17 cellular contexts compared by ENCODE assay signal in genomic region chr14:71168564-71168963, GRCh38.
DNase-seq lines count a peak whose midpoint lies in the region; ATAC-seq and TF ChIP-seq lines count a peak whose summit lies in the region.
"Had no signal": no experiment of that assay in that cellular context is flagged by ENCODE, and none has a peak within 500 bp of the region (broad histone marks: within the 10 kb centered on the region; RNA-seq: fewer than 3 reads in every experiment).

No MANE protein-coding gene starts in this region.

- H3K4me1 Mint-ChIP-seq in T-helper 1 cell treated with Interleukin-12 subunit alpha and Interleukin-12 subunit beta and Interleukin-4 antibody, amounts not matched to agents 30 μg/mL and 1 μg/mL, for 36 hours (ENCODE audit: low read depth): peaks cover 19% of the 10 kb centered on the region
- peaks cover 16% of the 10 kb centered on the region for H3K4me1 Mint-ChIP-seq in activated CD4-positive, alpha-beta memory T cell treated with anti-CD3 and anti-CD28 coated beads for 36 hours (ENCODE audit: low read depth)
- peaks cover 21% of the 10 kb centered on the region for H3K4me1 Mint-ChIP-seq in memory B cell

- POLR2A ChIA-PET in activated CD4-positive, alpha-beta memory T cell treated with anti-CD3 and anti-CD28 coated beads for 36 hours (lab: Charles Lee): interaction anchor here (1.6 kb wide), 1 partner anchor 26 kb away, joined by 4 read pairs; no protein-coding TSS in a partner anchor

- intact Hi-C loops in activated CD4-positive, alpha-beta memory T cell treated with anti-CD3 and anti-CD28 coated beads for 36 hours (cut with micrococcal nuclease): loop anchor here (1.0 kb wide), 1 partner anchor 99 kb away; no protein-coding TSS in a partner anchor

- H3K9me3 Mint-ChIP-seq in T-helper 1 cell treated with Interleukin-12 subunit alpha and Interleukin-12 subunit beta and Interleukin-4 antibody, amounts not matched to agents 30 μg/mL and 1 μg/mL, for 36 hours: no peaks in the 10 kb centered on the region
- H3K9me3 Mint-ChIP-seq in activated CD4-positive, alpha-beta memory T cell treated with anti-CD3 and anti-CD28 coated beads for 36 hours: no peaks in the 10 kb centered on the region
- no peaks in the 10 kb centered on the region for H3K9me3 Mint-ChIP-seq in memory B cell
- H3K9me3 Mint-ChIP-seq: mesothelial cell of epicardium had no signal

- TF ChIP-seq CTCF in GM12864 (IDR thresholded peaks at IDR 0.05; ENCODE audit: low read depth, low read length, missing control alignments): no peak

- no peaks in the 10 kb centered on the region for H3K36me3 Mint-ChIP-seq in T-helper 1 cell treated with Interleukin-12 subunit alpha and Interleukin-12 subunit beta and Interleukin-4 antibody, amounts not matched to agents 30 μg/mL and 1 μg/mL, for 36 hours (ENCODE audit: low read depth)
- no peaks in the 10 kb centered on the region for H3K36me3 Mint-ChIP-seq in activated CD4-positive, alpha-beta memory T cell treated with anti-CD3 and anti-CD28 coated beads for 36 hours
- H3K36me3 Mint-ChIP-seq in memory B cell: no peaks in the 10 kb centered on the region
- H3K36me3 Mint-ChIP-seq: mesothelial cell of epicardium had no signal

- no peak for ATAC-seq in memory B cell (ENCODE audit: low read depth)
- no peak for ATAC-seq in HG02970 (IDR thresholded peaks at IDR 0.05; ENCODE audit: low FRiP score, unreplicated experiment)
- ATAC-seq: left cardiac atrium had no signal

- H3K4me3 ChIP-seq in GM12864 (ENCODE audit: low read depth, low read length): peak overlapping the region; percentile 57
- H3K4me3 ChIP-seq: BLaER1 treated with 17β-estradiol and CSF1 and Interleukin-3, amounts not matched to agents 10 nM and 100 nM; colonic mucosa; right atrium auricular region; stomach had no signal

- DNase-seq in T-helper 1 cell (no peak), GM12864 (ENCODE audit: low read depth) (no peak), memory B cell (ENCODE audit: low spot score in 2 of 2) (no peak), AG08396 (ENCODE audit: low spot score) (no peak), NCI-H2196 (lab: John Stamatoyannopoulos, UW; ENCODE audit: unreplicated experiment) (no peak)
- DNase-seq in activated CD4-positive, alpha-beta memory T cell treated with anti-CD3 and anti-CD28 coated beads for 36 hours: no peak
- DNase-seq: colonic mucosa, left cardiac atrium, NCI-H1436 treated with DMSO at 0.1 percent for 48 hours, NCI-H2227 treated with DMSO at 0.1 percent for 48 hours, nucleus accumbens, stomach had no signal

- H3K27me3 Mint-ChIP-seq in T-helper 1 cell treated with Interleukin-12 subunit alpha and Interleukin-12 subunit beta and Interleukin-4 antibody, amounts not matched to agents 30 μg/mL and 1 μg/mL, for 36 hours (ENCODE audit: low read depth): peaks cover 36% of the 10 kb centered on the region
- H3K27me3 Mint-ChIP-seq in activated CD4-positive, alpha-beta memory T cell treated with anti-CD3 and anti-CD28 coated beads for 36 hours: peaks cover 12% of the 10 kb centered on the region
- peaks cover 14% of the 10 kb centered on the region for H3K27me3 Mint-ChIP-seq in memory B cell

- CTCF ChIA-PET in activated CD4-positive, alpha-beta memory T cell treated with anti-CD3 and anti-CD28 coated beads for 36 hours (lab: Charles Lee): interaction anchor here (0.6 to 1.4 kb wide), 3 partner anchors 24 to 585 kb away, joined by 3 to 4 read pairs (median 3); no protein-coding TSS in a partner anchor

- H3K4me3 Mint-ChIP-seq in T-helper 1 cell treated with Interleukin-12 subunit alpha and Interleukin-12 subunit beta and Interleukin-4 antibody, amounts not matched to agents 30 μg/mL and 1 μg/mL, for 36 hours: peak overlapping the region; percentile 73
- H3K4me3 Mint-ChIP-seq in activated CD4-positive, alpha-beta memory T cell treated with anti-CD3 and anti-CD28 coated beads for 36 hours: peak overlapping the region; percentile 70
- H3K4me3 Mint-ChIP-seq in memory B cell: peak overlapping the region; percentile 77
- H3K4me3 Mint-ChIP-seq: mesothelial cell of epicardium had no signal

- H3K27ac Mint-ChIP-seq in T-helper 1 cell treated with Interleukin-12 subunit alpha and Interleukin-12 subunit beta and Interleukin-4 antibody, amounts not matched to agents 30 μg/mL and 1 μg/mL, for 36 hours: peak overlapping the region; percentile 47
- no peak overlapping the region for H3K27ac Mint-ChIP-seq in activated CD4-positive, alpha-beta memory T cell treated with anti-CD3 and anti-CD28 coated beads for 36 hours
- H3K27ac Mint-ChIP-seq in memory B cell: no peak overlapping the region
- H3K27ac Mint-ChIP-seq: mesothelial cell of epicardium had no signal
